8 cellular contexts compared by ENCODE assay signal in the genomic region with DNA sequence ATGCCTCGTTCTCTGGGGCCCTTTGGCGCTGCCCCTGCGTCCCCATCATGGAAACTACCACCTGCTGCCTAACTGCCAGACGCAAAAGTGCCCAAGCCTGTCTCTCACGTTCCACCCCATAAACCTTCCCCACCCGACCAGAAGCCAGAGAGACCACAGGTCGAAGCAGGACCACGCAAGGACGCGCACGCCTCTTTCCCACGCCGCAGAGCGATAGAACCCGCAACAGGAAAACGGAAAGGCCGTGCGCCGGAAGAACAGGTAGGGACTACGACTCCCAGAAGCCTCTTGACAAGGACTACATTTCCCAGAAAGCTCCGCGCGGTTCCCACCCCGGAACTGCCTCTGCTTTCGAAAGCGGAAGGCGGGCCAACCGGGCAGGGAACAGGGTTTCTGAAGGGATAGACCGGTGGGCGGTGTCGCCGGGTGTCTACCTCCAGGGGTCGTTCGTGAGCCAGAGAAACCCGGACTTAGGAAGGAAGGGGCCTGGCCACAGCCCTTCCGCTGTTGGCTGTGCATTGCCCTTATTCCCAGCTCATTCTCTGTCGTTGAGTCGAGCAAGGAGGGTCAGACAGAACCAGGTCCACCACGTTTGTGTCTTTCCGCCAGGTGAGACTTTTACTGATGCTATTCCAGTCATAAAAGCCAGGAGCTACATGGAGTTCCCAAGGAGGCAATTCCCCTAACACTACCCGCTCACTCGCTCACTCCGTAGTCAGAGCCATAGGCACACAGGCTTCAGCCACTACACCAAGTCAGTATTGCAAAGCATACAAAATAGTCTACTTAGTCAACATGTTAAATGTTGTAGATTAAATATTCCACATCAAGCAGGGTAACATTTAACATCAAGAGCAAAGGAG. TPM values are rescaled to one million over a fixed set of nuclear protein-coding genes. Genes with fewer than 3 reads are reported as not detected.
DNase-seq lines count a peak whose midpoint lies in the region; ATAC-seq and TF ChIP-seq lines count a peak whose summit lies in the region.

No MANE protein-coding gene starts in this region.

- H3K27ac ChIP-seq in CD4-positive, alpha-beta memory T cell (ENCODE audit: low read depth, low read length) = peak overlapping the region; percentile 66
- peak overlapping the region; percentile 81 for H3K27ac ChIP-seq in lower lobe of right lung

- no peaks in the 10 kb centered on the region for H3K9me3 ChIP-seq in CD4-positive, alpha-beta memory T cell (ENCODE audit: control insufficient read depth in 1 of 2, low read length in 2 of 2)
- H3K9me3 ChIP-seq in lower lobe of right lung = no peaks in the 10 kb centered on the region

- POLR2A ChIA-PET in CD4-positive, alpha-beta memory T cell (lab: Charles Lee; ENCODE audit: partially characterized antibody) = interaction anchor here (0.7 to 2.9 kb wide), 37 partner anchors 9 to 427 kb away, joined by 3 to 23 read pairs (median 4); a partner anchor contains a TSS
- POLR2A ChIA-PET in activated CD4-positive, alpha-beta memory T cell treated with anti-CD3 and anti-CD28 coated beads for 36 hours (lab: Charles Lee) = interaction anchor here (0.6 to 1.6 kb wide), 10 partner anchors 9 to 485 kb away, joined by 3 to 7 read pairs (median 4); no protein-coding TSS in a partner anchor

- intact Hi-C loops in CD4-positive, alpha-beta memory T cell (cut with micrococcal nuclease) = loop anchor here (1.0 to 5.0 kb wide), 9 partner anchors 49 to 1136 kb away; a partner anchor contains a TSS
- intact Hi-C loops in activated CD4-positive, alpha-beta memory T cell treated with anti-CD3 and anti-CD28 coated beads for 36 hours (cut with micrococcal nuclease) = loop anchor here (1.0 kb wide), 7 partner anchors 17 to 427 kb away; a partner anchor contains a TSS
- intact Hi-C loops in lower lobe of right lung (cut with DNase I) = no loop called here

- peaks cover 32 to 60% (median 49%) of the 10 kb centered on the region in 4 donors for H3K4me1 Mint-ChIP-seq in CD4-positive, alpha-beta memory T cell
- H3K4me1 Mint-ChIP-seq in activated CD4-positive, alpha-beta memory T cell treated with anti-CD3 and anti-CD28 coated beads for 36 hours (ENCODE audit: low read depth) = peaks cover 49% of the 10 kb centered on the region

- ATAC-seq in GM19397 (IDR thresholded peaks at IDR 0.05; ENCODE audit: unreplicated experiment) = peak; percentile 99
- peak; percentile 99 for ATAC-seq in HG03571 (IDR thresholded peaks at IDR 0.05; ENCODE audit: unreplicated experiment)
- ATAC-seq in lower lobe of right lung = peak; percentile 98 to 99

- H3K36me3 ChIP-seq in CD4-positive, alpha-beta memory T cell (ENCODE audit: insufficient read depth, low read length) = no peaks in the 10 kb centered on the region
- H3K36me3 ChIP-seq in lower lobe of right lung = no peaks in the 10 kb centered on the region

- H3K4me3 ChIP-seq in CD4-positive, alpha-beta memory T cell (ENCODE audit: low read length in 2 of 2) = peak overlapping the region; percentile 68 to 73
- H3K4me3 ChIP-seq in lower lobe of right lung = peak overlapping the region; percentile 63

- CTCF ChIA-PET in CD4-positive, alpha-beta memory T cell (lab: Charles Lee; ENCODE audit: partially characterized antibody) = interaction anchor here (0.6 to 19.1 kb wide), 34 partner anchors 9 to 427 kb away, joined by 3 to 428 read pairs (median 4); a partner anchor contains a TSS
- CTCF ChIA-PET in activated CD4-positive, alpha-beta memory T cell treated with anti-CD3 and anti-CD28 coated beads for 36 hours (lab: Charles Lee) = interaction anchor here (0.6 to 7.9 kb wide), 38 partner anchors 8 to 565 kb away, joined by 3 to 121 read pairs (median 5); a partner anchor contains a TSS

- peak overlapping the region; percentile 89 to 99 (median 97) for H3K27ac Mint-ChIP-seq in CD4-positive, alpha-beta memory T cell
- H3K27ac Mint-ChIP-seq in activated CD4-positive, alpha-beta memory T cell treated with anti-CD3 and anti-CD28 coated beads for 36 hours = peak overlapping the region; percentile 90

- DNase-seq in CD4-positive, alpha-beta memory T cell = peak; percentile 97 to 99 (median 98)
- peak; percentile 95 for DNase-seq in NCI-H774 (lab: John Stamatoyannopoulos, UW)
- peak; percentile 100 for DNase-seq in activated CD4-positive, alpha-beta memory T cell treated with anti-CD3 and anti-CD28 coated beads for 36 hours
- DNase-seq in ecto neural progenitor cell (ENCODE audit: low spot score) = peak; percentile 99
- DNase-seq in lower lobe of right lung = peak; percentile 99
- DNase-seq in stimulated activated CD4-positive, alpha-beta T cell treated with anti-CD3 and anti-CD28 coated beads, TNF-alpha, amount 100 ng/mL, for 24 hours (ENCODE audit: low read depth in 3 of 3) = peak; percentile 94 to 99 (median 98)

- H3K4me1 ChIP-seq in CD4-positive, alpha-beta memory T cell (ENCODE audit: insufficient read depth, low read length) = peaks cover 46% of the 10 kb centered on the region
- peaks cover 13% of the 10 kb centered on the region for H3K4me1 ChIP-seq in lower lobe of right lung

- H3K4me3 Mint-ChIP-seq in CD4-positive, alpha-beta memory T cell = peak overlapping the region; percentile 92 to 100 (median 98)
- peak overlapping the region; percentile 89 for H3K4me3 Mint-ChIP-seq in activated CD4-positive, alpha-beta memory T cell treated with anti-CD3 and anti-CD28 coated beads for 36 hours

- no peaks in the 10 kb centered on the region for H3K27me3 Mint-ChIP-seq in CD4-positive, alpha-beta memory T cell
- no peaks in the 10 kb centered on the region for H3K27me3 Mint-ChIP-seq in activated CD4-positive, alpha-beta memory T cell treated with anti-CD3 and anti-CD28 coated beads for 36 hours

- no peaks in the 10 kb centered on the region for H3K9me3 Mint-ChIP-seq in CD4-positive, alpha-beta memory T cell
- no peaks in the 10 kb centered on the region for H3K9me3 Mint-ChIP-seq in activated CD4-positive, alpha-beta memory T cell treated with anti-CD3 and anti-CD28 coated beads for 36 hours

- peaks cover 0 to 8% of the 10 kb centered on the region in 2 donors for H3K36me3 Mint-ChIP-seq in CD4-positive, alpha-beta memory T cell
- H3K36me3 Mint-ChIP-seq in activated CD4-positive, alpha-beta memory T cell treated with anti-CD3 and anti-CD28 coated beads for 36 hours = no peaks in the 10 kb centered on the region

- TF ChIP-seq CTCF in lower lobe of right lung (IDR thresholded peaks at IDR 0.05) = peak; percentile 77

- no peaks in the 10 kb centered on the region for H3K27me3 ChIP-seq in CD4-positive, alpha-beta memory T cell (ENCODE audit: insufficient read depth, low read length)
- H3K27me3 ChIP-seq in lower lobe of right lung (ENCODE audit: low read depth) = no peaks in the 10 kb centered on the region

RNA-seq across cellular contexts. Expression of a gene that starts 56.6 kb away (rescaled TPM):
- 10 to 100 TPM; 86.6 to 87.8 TPM for total RNA-seq in CD4-positive, alpha-beta memory T cell
- 100 to 1,000 TPM in 1 of 2 donors, 10 to 100 TPM in 1; 44.1 to 103 TPM for polyA plus RNA-seq in CD4-positive, alpha-beta memory T cell
- 10 to 100 TPM; 64.7 to 66.4 TPM for total RNA-seq in activated CD4-positive, alpha-beta memory T cell treated with anti-CD3 and anti-CD28 coated beads for 36 hours
- 89.6 TPM for total RNA-seq in lower lobe of right lung

Comparison
In these comparisons a context has a peak if more than half of its experiments do, and no peak if none do; other contexts are left out.
1. Peak in every context shown above with its lines: DNase-seq, ATAC-seq, H3K4me3 ChIP-seq and H3K27ac ChIP-seq.